Comparison of ENCODE assay signal across 8 cellular contexts in genomic region chr16:29248306-29248960, GRCh38.
DNase-seq lines count a peak whose midpoint lies in the region; ATAC-seq, FAIRE-seq and TF ChIP-seq lines count a peak whose summit lies in the region.
"Not testable (repeated sequence)": the region's sequence is repeated elsewhere in the genome, so short reads cannot be mapped to it uniquely, and the experiment has no call there.

No MANE protein-coding gene starts in this region.

- not testable (repeated sequence) for H3K9me1 ChIP-seq in K562 (ENCODE audit: control insufficient read depth, insufficient read depth, low read length)

- H3K4ac ChIP-seq in neuronal stem cell (ENCODE audit: low read length): not testable (repeated sequence)

- not testable (repeated sequence) for TF ChIP-seq POLR2A in K562 (conservative IDR thresholded peaks at IDR 0.05)

- H3K18ac ChIP-seq in neuronal stem cell (ENCODE audit: low read length): not testable (repeated sequence)

- not testable (repeated sequence) for TF ChIP-seq EP300 in K562 (IDR thresholded peaks at IDR 0.05; ENCODE audit: low read length)

- not testable (repeated sequence) for H2BK120ac ChIP-seq in neuronal stem cell (ENCODE audit: low read depth, low read length)

- intact Hi-C loops in K562 (cut with micrococcal nuclease); heart right ventricle (cut with DNase I): not testable (repeated sequence)

- FAIRE-seq in K562 (lab: Jason Lieb, UNC): not testable (repeated sequence)

- not testable (repeated sequence) for H4K91ac ChIP-seq in neuronal stem cell (ENCODE audit: low read depth, low read length, poor library complexity)

- 19% methylated on average over 18 of the region's 20 CpGs for WGBS in K562 (ENCODE audit: insufficient coverage, low coverage, missing lambda C conversion rate)
- 22 to 30% methylated on average over 18 to 20 of the region's 20 CpGs for WGBS in heart right ventricle, 2 donors
- WGBS in lung, 2 donors: 57 to 62% methylated on average over 20 of the region's 20 CpGs
- WGBS in neuronal stem cell (ENCODE audit: extremely low coverage in 2 of 2, insufficient read length in 2 of 2, insufficient replicate concordance in 1 of 2), 2 donors: no CpG with 5 or more reads among the region's 20 CpGs

- H3K4me3 Mint-ChIP-seq in activated CD4-positive, alpha-beta T cell treated with anti-CD3 and anti-CD28 coated beads, Interleukin-2, amount 10 ng/mL, durations not matched to agents 7 days and 5 days; stimulated activated naive CD8-positive, alpha-beta T cell treated with anti-CD3 and anti-CD28 coated beads, Interleukin-15, amount 100 ng/mL, for 72 hours: not testable (repeated sequence)

- H2AK5ac ChIP-seq in neuronal stem cell (ENCODE audit: low read depth, low read length): peak overlapping the region; percentile 28

- not testable (repeated sequence) for H2BK15ac ChIP-seq in neuronal stem cell (ENCODE audit: low read length)

- in situ Hi-C loops in K562 (cut with MboI): not testable (repeated sequence)

- peaks cover 2 to 11% of the 10 kb centered on the region in 2 experiments; a peak in 3 of 5 replicates for H3K27me3 ChIP-seq in K562 (ENCODE audit: control insufficient read depth in 2 of 2, insufficient read depth in 2 of 2, low read length in 2 of 2)
- not testable (repeated sequence) for H3K27me3 ChIP-seq in heart right ventricle; lung (ENCODE audit: control insufficient read depth, insufficient read depth); neuronal stem cell (ENCODE audit: control insufficient read depth in 3 of 3, insufficient read depth in 3 of 3, low read depth in 1 of 3, low read length in 3 of 3)

- not testable (repeated sequence) for H3K4me3 ChIP-seq in K562; heart right ventricle; lung; neuronal stem cell (ENCODE audit: low read length in 2 of 2)

- H3K27me3 Mint-ChIP-seq in activated CD4-positive, alpha-beta T cell treated with anti-CD3 and anti-CD28 coated beads, Interleukin-2, amount 10 ng/mL, durations not matched to agents 7 days and 5 days; stimulated activated naive CD8-positive, alpha-beta T cell treated with anti-CD3 and anti-CD28 coated beads, Interleukin-15, amount 100 ng/mL, for 72 hours: not testable (repeated sequence)

- H4K20me1 ChIP-seq in K562 (replicated peaks; ENCODE audit: control insufficient read depth, insufficient read depth, low read length): not testable (repeated sequence)

- not testable (repeated sequence) for ATAC-seq in K562
- ATAC-seq in heart right ventricle (peak; percentile 77 to 87 (median 82)), lung (ENCODE audit: insufficient read depth, low FRiP score) (peak; percentile 34)
- peak; percentile 49 for ATAC-seq in stimulated activated naive CD8-positive, alpha-beta T cell treated with anti-CD3 and anti-CD28 coated beads, Interleukin-15, amount 100 ng/mL, for 72 hours

- H3K9ac ChIP-seq in K562 (ENCODE audit: insufficient read depth in 1 of 2, low read depth in 2 of 2, low read length in 2 of 2); neuronal stem cell (ENCODE audit: low read depth, low read length, poor library complexity): not testable (repeated sequence)

- H2AFZ ChIP-seq in K562 (ENCODE audit: low read depth, low read length): not testable (repeated sequence)
- H2AFZ ChIP-seq in neuronal stem cell (ENCODE audit: low read length): peak overlapping the region; percentile 71

- H2BK5ac ChIP-seq in neuronal stem cell (ENCODE audit: low read length): not testable (repeated sequence)

- H3K36me3 Mint-ChIP-seq in activated CD4-positive, alpha-beta T cell treated with anti-CD3 and anti-CD28 coated beads, Interleukin-2, amount 10 ng/mL, durations not matched to agents 7 days and 5 days (ENCODE audit: low read depth): peaks cover 17% of the 10 kb centered on the region

- H2BK12ac ChIP-seq in neuronal stem cell (ENCODE audit: low read length): not testable (repeated sequence)

- DNase-seq in Ammon's horn (ENCODE audit: low spot score) (peak; percentile 34), Kasumi-1 (lab: John Stamatoyannopoulos, UW) (peak; percentile 13 to 31), heart right ventricle (peak; percentile 60 to 70)
- DNase-seq in activated CD4-positive, alpha-beta T cell treated with anti-CD3 and anti-CD28 coated beads, Interleukin-2, amount 10 ng/mL, durations not matched to agents 7 days and 5 days: peak; percentile 24
- DNase-seq in K562 (ENCODE audit: extremely low read depth in 1 of 4, low spot score in 3 of 4); lung (ENCODE audit: low spot score); neuronal stem cell (ENCODE audit: low spot score); stimulated activated naive CD8-positive, alpha-beta T cell treated with anti-CD3 and anti-CD28 coated beads, Interleukin-15, amount 100 ng/mL, for 72 hours: not testable (repeated sequence)

- H3K9me3 Mint-ChIP-seq in activated CD4-positive, alpha-beta T cell treated with anti-CD3 and anti-CD28 coated beads, Interleukin-2, amount 10 ng/mL, durations not matched to agents 7 days and 5 days: peaks cover 15% of the 10 kb centered on the region
- peaks cover 4 to 27% of the 10 kb centered on the region in 2 donors for H3K9me3 Mint-ChIP-seq in stimulated activated naive CD8-positive, alpha-beta T cell treated with anti-CD3 and anti-CD28 coated beads, Interleukin-15, amount 100 ng/mL, for 72 hours

- not testable (repeated sequence) for TF ChIP-seq RAD21 in K562 (CRISPR knock-in tag; conservative IDR thresholded peaks at IDR 0.05 in 1 of 2, IDR thresholded peaks at IDR 0.05 in 1 of 2)

- not testable (repeated sequence) for H3K79me2 ChIP-seq in K562 (ENCODE audit: control insufficient read depth, insufficient read depth, low read length)

- CTCF ChIA-PET in activated CD4-positive, alpha-beta T cell treated with anti-CD3 and anti-CD28 coated beads, Interleukin-2, amount 10 ng/mL, durations not matched to agents 7 days and 5 days (lab: Charles Lee); K562 (lab: Yijun Ruan, JAX; ENCODE audit: low intra/inter-chr PET ratio): not testable (repeated sequence)

- H3K27ac ChIP-seq in K562 (ENCODE audit: extremely low read depth, low read depth, low read length); neuronal stem cell (replicated peaks; ENCODE audit: low read length): not testable (repeated sequence)
- H3K27ac ChIP-seq in heart right ventricle (peak overlapping the region; percentile 37 to 84 (median 72)), lung (ENCODE audit: low read depth in 1 of 2, low read length in 1 of 2) (peak overlapping the region; percentile 27 to 58)

- not testable (repeated sequence) for H3K4me2 ChIP-seq in K562 (ENCODE audit: insufficient read depth, low read length); neuronal stem cell (ENCODE audit: insufficient read depth, low read length, poor library complexity, severe bottlenecking)

- not testable (repeated sequence) for H3K79me1 ChIP-seq in neuronal stem cell (ENCODE audit: low read depth, low read length)

- BruUV-seq in K562 (replicated peaks; lab: Mats Ljungman, UMichigan): not testable (repeated sequence)

- peak overlapping the region; percentile 82 for H3K27ac Mint-ChIP-seq in activated CD4-positive, alpha-beta T cell treated with anti-CD3 and anti-CD28 coated beads, Interleukin-2, amount 10 ng/mL, durations not matched to agents 7 days and 5 days
- H3K27ac Mint-ChIP-seq in stimulated activated naive CD8-positive, alpha-beta T cell treated with anti-CD3 and anti-CD28 coated beads, Interleukin-15, amount 100 ng/mL, for 72 hours: peak overlapping the region in 1 of 2 donors; percentile 90

- H3K9me3 ChIP-seq in K562 (replicated peaks; ENCODE audit: control insufficient read depth, insufficient read depth, low read depth, low read length); lung (ENCODE audit: control insufficient read depth in 2 of 2, insufficient read depth in 1 of 2, low read length in 1 of 2); neuronal stem cell (replicated peaks in 1 of 2; ENCODE audit: control insufficient read depth in 2 of 2, insufficient read depth in 1 of 2, low read depth in 1 of 2, low read length in 2 of 2): not testable (repeated sequence)
- H3K9me3 ChIP-seq in heart right ventricle: peaks cover 0 to 14% (median 0%) of the 10 kb centered on the region in 11 donors

- not testable (repeated sequence) for H3K23ac ChIP-seq in neuronal stem cell (ENCODE audit: low read depth, low read length, poor library complexity)

- H3K4me1 ChIP-seq in K562 (replicated peaks in 1 of 2; ENCODE audit: control insufficient read depth in 2 of 2, insufficient read depth in 2 of 2, low read length in 2 of 2) (peaks cover 0 to 11% of the 10 kb centered on the region in 2 experiments; a peak in 2 of 5 replicates), heart right ventricle (peaks cover 7 to 18% (median 14%) of the 10 kb centered on the region in 9 donors)
- H3K4me1 ChIP-seq in lung (ENCODE audit: control insufficient read depth in 2 of 2, insufficient read depth in 2 of 2, low read length in 2 of 2); neuronal stem cell (ENCODE audit: control insufficient read depth in 2 of 2, insufficient read depth in 1 of 2, low read depth in 1 of 2, low read length in 2 of 2): not testable (repeated sequence)

- H4K8ac ChIP-seq in neuronal stem cell (ENCODE audit: low read depth, low read length): peak overlapping the region; percentile 48

- not testable (repeated sequence) for H3K36me3 ChIP-seq in K562 (ENCODE audit: control insufficient read depth, insufficient read depth, low read length); heart right ventricle; lung (ENCODE audit: control insufficient read depth in 2 of 2, insufficient read depth in 2 of 2, low read length in 2 of 2); neuronal stem cell (replicated peaks in 1 of 2; ENCODE audit: control insufficient read depth in 2 of 2, insufficient read depth in 2 of 2, low read length in 2 of 2)

- peaks cover 17% of the 10 kb centered on the region for H3K4me1 Mint-ChIP-seq in activated CD4-positive, alpha-beta T cell treated with anti-CD3 and anti-CD28 coated beads, Interleukin-2, amount 10 ng/mL, durations not matched to agents 7 days and 5 days
- H3K4me1 Mint-ChIP-seq in stimulated activated naive CD8-positive, alpha-beta T cell treated with anti-CD3 and anti-CD28 coated beads, Interleukin-15, amount 100 ng/mL, for 72 hours: peaks cover 26% of the 10 kb centered on the region

- H3K14ac ChIP-seq in neuronal stem cell (ENCODE audit: low read length): not testable (repeated sequence)

- POLR2A ChIA-PET in activated CD4-positive, alpha-beta T cell treated with anti-CD3 and anti-CD28 coated beads, Interleukin-2, amount 10 ng/mL, durations not matched to agents 7 days and 5 days (lab: Charles Lee); K562 (lab: Yijun Ruan, JAX): not testable (repeated sequence)

- not testable (repeated sequence) for TF ChIP-seq CTCF in K562 (IDR thresholded peaks at IDR 0.05 in 2 of 3, conservative IDR thresholded peaks at IDR 0.05 in 1 of 3; ENCODE audit: insufficient read depth in 2 of 3, low read depth in 1 of 3, low read length in 3 of 3); heart right ventricle (IDR thresholded peaks at IDR 0.05); lung (IDR thresholded peaks at IDR 0.05; ENCODE audit: control extremely low read depth, extremely low read depth)
